ENCODE assay signal across 28 cellular contexts in the genomic region with DNA sequence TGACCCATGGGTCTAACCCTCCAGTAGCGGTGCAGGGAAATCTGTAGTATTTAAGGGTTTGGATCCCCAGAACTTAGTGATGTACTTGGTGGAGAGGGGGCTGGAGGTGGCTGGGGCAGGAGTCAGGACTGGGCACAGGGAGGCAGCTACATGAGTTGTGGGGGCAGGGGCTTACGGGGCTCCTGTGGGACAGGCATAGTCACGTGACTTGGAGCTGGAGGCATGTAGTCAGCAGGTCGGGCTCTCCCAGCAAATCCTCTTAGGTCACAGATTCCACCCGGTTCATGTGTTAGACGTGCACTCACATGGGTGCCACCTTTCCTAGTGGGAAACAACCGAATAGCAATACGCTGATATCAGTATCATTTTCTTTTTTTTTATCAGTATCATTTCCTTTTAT.
"Had no signal": no experiment of that assay in that cellular context is flagged by ENCODE, and none has a peak within 500 bp of the region (broad histone marks: within the 10 kb centered on the region; RNA-seq: fewer than 3 reads in every experiment).

No MANE protein-coding gene starts in this region.

- H3K9me3 ChIP-seq: lower lobe of right lung, neutrophil, ovary, right atrium auricular region, stomach, testis, thyroid gland, transverse colon, upper lobe of left lung, vagina had no signal

- H3K4me3 ChIP-seq: left lung, lower lobe of right lung, ovary, right atrium auricular region, skin epidermis, stomach, testis, thyroid gland, transverse colon, upper lobe of left lung, vagina had no signal

- DNase-seq: hippocampal formation; immature natural killer cell; kidney; left colon; left lung; lower lobe of right lung; mammary epithelial cell; mesenchymal stem cell; naive thymus-derived CD8-positive, alpha-beta T cell; occipital lobe; ovary; stimulated activated CD4-positive, alpha-beta T cell treated with anti-CD3 and anti-CD28 coated beads, Interleukin-12 subunit alpha, Interleukin-12 subunit beta, amount 100 ng/mL, for 4 hours; stimulated activated CD4-positive, alpha-beta T cell treated with anti-CD3 and anti-CD28 coated beads, Interleukin-15, amount 100 ng/mL, for 24 hours; stimulated activated CD4-positive, alpha-beta T cell treated with anti-CD3 and anti-CD28 coated beads, Interleukin-2, amount 100 ng/mL, for 24 hours; stimulated activated CD4-positive, alpha-beta T cell treated with anti-CD3 and anti-CD28 coated beads, Interleukin-4, amount 100 ng/mL, for 1 hour; stimulated activated naive B cell treated with anti-CD40 and anti-IgM and Interleukin-4, amounts not matched to agents 10 μg/mL and 1 μg/mL and 100 μg/mL, for 72 hours; stimulated activated naive CD8-positive, alpha-beta T cell treated with anti-CD3 and anti-CD28 coated beads, Interleukin-15, Interleukin-2, amounts not matched to agents 100 U/mL and 50 U/mL, for 24 hours; stomach; testis; thyroid gland; transverse colon; upper lobe of left lung had no signal

- H3K27ac ChIP-seq: left lung, lower lobe of right lung, neutrophil, ovary, right atrium auricular region, skin epidermis, stomach, testis, thyroid gland, transverse colon, upper lobe of left lung, vagina had no signal

- H3K36me3 ChIP-seq: left lung, lower lobe of right lung, neutrophil, ovary, right atrium auricular region, stomach, thyroid gland, transverse colon, upper lobe of left lung, vagina had no signal

- H3K4me1 ChIP-seq: left lung, lower lobe of right lung, right atrium auricular region, stomach, testis, thyroid gland, transverse colon, upper lobe of left lung, vagina had no signal

- FAIRE-seq: islet of Langerhans, kidney had no signal

- ATAC-seq: left colon; left lung; lower lobe of right lung; naive thymus-derived CD8-positive, alpha-beta T cell; sciatic nerve; stimulated activated naive B cell treated with anti-CD40 and anti-IgM and Interleukin-4, amounts not matched to agents 10 μg/mL and 1 μg/mL and 100 μg/mL, for 72 hours; stimulated activated naive CD8-positive, alpha-beta T cell treated with anti-CD3 and anti-CD28 coated beads, Interleukin-15, Interleukin-2, amounts not matched to agents 100 U/mL and 50 U/mL, for 24 hours had no signal

- H3K27me3 ChIP-seq: left lung, neutrophil, ovary, right atrium auricular region, testis, thyroid gland, upper lobe of left lung, vagina had no signal
